In genomic region chr1:113804421-113805255, GRCh38 we compare ENCODE assay signal across 9 cellular contexts. TPM values are rescaled to one million over a fixed set of nuclear protein-coding genes. Genes with fewer than 3 reads are reported as not detected.
DNase-seq lines count a peak whose midpoint lies in the region; ATAC-seq, FAIRE-seq and TF ChIP-seq lines count a peak whose summit lies in the region.
"Had no signal": no experiment of that assay in that cellular context is flagged by ENCODE, and none has a peak within 500 bp of the region (broad histone marks: within the 10 kb centered on the region; RNA-seq: fewer than 3 reads in every experiment).

No MANE protein-coding gene starts in this region.

- H3K36me3 ChIP-seq in gastrocnemius medialis = no peaks in the 10 kb centered on the region

- peak overlapping the region in 3 of 4 donors; percentile 22 to 57 (median 34) for H3K27ac ChIP-seq in gastrocnemius medialis

- in situ Hi-C loops in gastrocnemius medialis (cut with MboI; ENCODE audit: low sequenced_read_pairs in 4 of 4) (no loop called here), GM13977 (cut with MboI; ENCODE audit: low pct_unique_long_range_greater_than_20kb, low sequenced_read_pairs, unreplicated experiment) (no loop called here)

- TF ChIP-seq POLR2A in gastrocnemius medialis (IDR thresholded peaks at IDR 0.05) (no peak), GM12892 (IDR thresholded peaks at IDR 0.05; ENCODE audit: low read depth, low read length) (no peak)

- intact Hi-C loops in gastrocnemius medialis (cut with DNase I; ENCODE audit: low total_unique reads) = loop anchor here (10.0 kb wide), 1 partner anchor 700 kb away; no protein-coding TSS in a partner anchor

- no peaks in the 10 kb centered on the region for H3K9me3 ChIP-seq in gastrocnemius medialis

- TF ChIP-seq CTCF in fibroblast of pulmonary artery (IDR thresholded peaks at IDR 0.05; ENCODE audit: low read length, missing control alignments) = no peak
- TF ChIP-seq CTCF in gastrocnemius medialis (IDR thresholded peaks at IDR 0.05 in 4 of 5, conservative IDR thresholded peaks at IDR 0.05 in 1 of 5) = no peak
- no peak for TF ChIP-seq CTCF in GM13977 (IDR thresholded peaks at IDR 0.05; ENCODE audit: extremely low read depth, insufficient read depth, missing control alignments)

- H3K4me1 ChIP-seq in gastrocnemius medialis = peaks cover 49 to 81% of the 10 kb centered on the region in 2 donors

- H3K27me3 ChIP-seq in gastrocnemius medialis = no peaks in the 10 kb centered on the region

- H3K4me3 ChIP-seq in fibroblast of pulmonary artery (replicated peaks; ENCODE audit: low read depth, low read length) (peak overlapping the region; percentile 13), gastrocnemius medialis (peak overlapping the region in 1 of 4 donors; percentile 5)

- ATAC-seq in gastrocnemius medialis = peak; percentile 63 to 67
- no peak for ATAC-seq in HG02763 (IDR thresholded peaks at IDR 0.05; ENCODE audit: unreplicated experiment)

- peak; percentile 59 for DNase-seq in GM03348 (ENCODE audit: low spot score)
- peak; percentile 81 for DNase-seq in RKO (ENCODE audit: low spot score)
- DNase-seq in fibroblast of pulmonary artery (ENCODE audit: low read depth) = peak; percentile 88
- DNase-seq in gastrocnemius medialis = no peak
- no peak for DNase-seq in GM12892 (ENCODE audit: insufficient read length)
- DNase-seq in NCI-H345 (lab: John Stamatoyannopoulos, UW) = no peak
- no peak for DNase-seq in GM13977 (ENCODE audit: low spot score)
- DNase-seq: kidney had no signal

- FAIRE-seq in GM12892 (lab: Jason Lieb, UNC) = no peak
- FAIRE-seq: kidney had no signal

RNA-seq across cellular contexts. Expression of gene RSBN1, which starts 7.6 kb away (rescaled TPM):
- total RNA-seq in gastrocnemius medialis = 10 to 100 TPM in 3 of 4 donors, 1 to 10 TPM in 1; 9.9 to 24.8 (median 24.0) TPM
- polyA plus RNA-seq in GM12892 (2012; ENCODE audit: missing spikeins) = 15.2 TPM

RNA-seq across cellular contexts. Expression of gene PHTF1, which starts 45.4 kb away (rescaled TPM):
- total RNA-seq in gastrocnemius medialis = 10 to 100 TPM in 2 of 4 donors, 1 to 10 TPM in 2; 6.7 to 20.0 (median 9.9) TPM
- polyA plus RNA-seq in GM12892 (2012; ENCODE audit: missing spikeins) = 16.9 TPM

Comparison
In these comparisons a context has a peak if more than half of its experiments do, and no peak if none do; other contexts are left out.
1. DNase-seq: peak in GM03348 (single experiment), RKO (single experiment) and fibroblast of pulmonary artery (single experiment); none in gastrocnemius medialis (0 of 2), GM12892 (single experiment), NCI-H345 (single experiment) and GM13977 (single experiment).